ENCODE assay signal across 1 cellular context in genomic region chr3:10242182-10243065, GRCh38.
TF ChIP-seq lines count a peak whose summit lies in the region.

No MANE protein-coding gene starts in this region.

TF ChIP-seq in K562, 482 proteins besides CTCF, POLR2A, EP300 and RAD21 (continued from another document and continues in another):
- TF ChIP-seq SMARCA4 (IDR thresholded peaks at IDR 0.05) (peak; percentile 49; the same call in 1 of the 2 replicates), KDM1A (IDR thresholded peaks at IDR 0.05) (no peak), TCF3 (CRISPR knock-in tag; IDR thresholded peaks at IDR 0.05) (0 out of 2 replicates have a peak, but pooled peaks have one; percentile 30), ZBTB7A (IDR thresholded peaks at IDR 0.05; ENCODE audit: borderline replicate concordance, control insufficient read depth, low read depth, low read length) (peak; percentile 43; the same call in 1 of the 2 replicates), KLF6 (CRISPR knock-in tag; IDR thresholded peaks at IDR 0.05; ENCODE audit: borderline replicate concordance) (no peak), HNRNPK (IDR thresholded peaks at IDR 0.05; ENCODE audit: low read depth, low read length, poor library complexity, severe bottlenecking) (no peak), TAF9B (IDR thresholded peaks at IDR 0.05; ENCODE audit: partially characterized antibody) (no peak), DACH1 (IDR thresholded peaks at IDR 0.05; ENCODE audit: partially characterized antibody) (no peak), ZFP1 (CRISPR knock-in tag; IDR thresholded peaks at IDR 0.05) (no peak), L3MBTL2 (IDR thresholded peaks at IDR 0.05) (no peak), ZNF146 (CRISPR knock-in tag; IDR thresholded peaks at IDR 0.05; ENCODE audit: unreplicated experiment) (no peak), HNRNPH1 (optimal IDR thresholded peaks at IDR 0.05; ENCODE audit: low read depth, low read length) (no peak), TOE1 (IDR thresholded peaks at IDR 0.05; ENCODE audit: borderline replicate concordance) (no peak), TOE1 (CRISPR knock-in tag; IDR thresholded peaks at IDR 0.05; ENCODE audit: borderline replicate concordance, low read depth) (no peak), SRSF7 (optimal IDR thresholded peaks at IDR 0.05; ENCODE audit: low read depth, low read length) (no peak), ZNF121 (CRISPR knock-in tag; conservative IDR thresholded peaks at IDR 0.05) (no peak), ZFP36 (IDR thresholded peaks at IDR 0.05; ENCODE audit: low read depth, low read length, partially characterized antibody) (no peak), RBM22 (IDR thresholded peaks at IDR 0.05; ENCODE audit: low read depth, low read length, poor library complexity, severe bottlenecking) (no peak), SMARCA5 (IDR thresholded peaks at IDR 0.05) (no peak), PHF21A (IDR thresholded peaks at IDR 0.05; ENCODE audit: borderline replicate concordance, low read depth) (no peak), ZNF644 (tag; IDR thresholded peaks at IDR 0.05; ENCODE audit: low read depth) (no peak), PML (IDR thresholded peaks at IDR 0.05; ENCODE audit: low read length) (no peak), FUS (optimal IDR thresholded peaks at IDR 0.05; ENCODE audit: low read depth, low read length) (no peak), FOSL1 (tag; conservative IDR thresholded peaks at IDR 0.05) (no peak), ZNF318 (IDR thresholded peaks at IDR 0.05; ENCODE audit: borderline replicate concordance in 1 of 2, low read depth in 1 of 2) (no peak), HOXB6 (CRISPR knock-in tag; IDR thresholded peaks at IDR 0.05; ENCODE audit: borderline replicate concordance) (no peak), FOS (IDR thresholded peaks at IDR 0.05; ENCODE audit: extremely low read depth, insufficient read length) (no peak), MEF2D (tag; conservative IDR thresholded peaks at IDR 0.05; ENCODE audit: low read depth) (no peak; the same call in 1 of the 2 replicates), IRF2 (CRISPR knock-in tag; IDR thresholded peaks at IDR 0.05) (no peak), YY1 (IDR thresholded peaks at IDR 0.05; ENCODE audit: borderline replicate concordance in 1 of 3, control insufficient read depth in 1 of 3, extremely low read depth in 1 of 3, insufficient read depth in 3 of 3, insufficient read length in 1 of 3, insufficient replicate concordance in 2 of 3, low read depth in 1 of 3, low read length in 2 of 3) (no peak), TARDBP (IDR thresholded peaks at IDR 0.05) (no peak), ZNF311 (CRISPR knock-in tag; IDR thresholded peaks at IDR 0.05) (no peak), RBM17 (IDR thresholded peaks at IDR 0.05; ENCODE audit: borderline replicate concordance, low read depth, low read length) (no peak), POU5F1 (IDR thresholded peaks at IDR 0.05; ENCODE audit: borderline replicate concordance, low read depth, low read length, partially characterized antibody) (no peak), PBX2 (CRISPR knock-in tag; IDR thresholded peaks at IDR 0.05; ENCODE audit: low read depth) (no peak), PBX2 (tag; conservative IDR thresholded peaks at IDR 0.05; ENCODE audit: low read depth) (no peak)
- TF ChIP-seq, protein P1, sequence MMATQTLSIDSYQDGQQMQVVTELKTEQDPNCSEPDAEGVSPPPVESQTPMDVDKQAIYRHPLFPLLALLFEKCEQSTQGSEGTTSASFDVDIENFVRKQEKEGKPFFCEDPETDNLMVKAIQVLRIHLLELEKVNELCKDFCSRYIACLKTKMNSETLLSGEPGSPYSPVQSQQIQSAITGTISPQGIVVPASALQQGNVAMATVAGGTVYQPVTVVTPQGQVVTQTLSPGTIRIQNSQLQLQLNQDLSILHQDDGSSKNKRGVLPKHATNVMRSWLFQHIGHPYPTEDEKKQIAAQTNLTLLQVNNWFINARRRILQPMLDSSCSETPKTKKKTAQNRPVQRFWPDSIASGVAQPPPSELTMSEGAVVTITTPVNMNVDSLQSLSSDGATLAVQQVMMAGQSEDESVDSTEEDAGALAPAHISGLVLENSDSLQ (IDR thresholded peaks at IDR 0.05): no peak
- TF ChIP-seq, protein P2, sequence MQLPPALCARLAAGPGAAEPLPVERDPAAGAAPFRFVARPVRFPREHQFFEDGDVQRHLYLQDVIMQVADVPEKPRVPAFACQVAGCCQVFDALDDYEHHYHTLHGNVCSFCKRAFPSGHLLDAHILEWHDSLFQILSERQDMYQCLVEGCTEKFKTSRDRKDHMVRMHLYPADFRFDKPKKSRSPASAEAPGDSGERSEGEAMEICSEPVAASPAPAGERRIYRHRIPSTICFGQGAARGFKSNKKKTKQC (CRISPR knock-in tag; IDR thresholded peaks at IDR 0.05): no peak
- TF ChIP-seq, protein P3, sequence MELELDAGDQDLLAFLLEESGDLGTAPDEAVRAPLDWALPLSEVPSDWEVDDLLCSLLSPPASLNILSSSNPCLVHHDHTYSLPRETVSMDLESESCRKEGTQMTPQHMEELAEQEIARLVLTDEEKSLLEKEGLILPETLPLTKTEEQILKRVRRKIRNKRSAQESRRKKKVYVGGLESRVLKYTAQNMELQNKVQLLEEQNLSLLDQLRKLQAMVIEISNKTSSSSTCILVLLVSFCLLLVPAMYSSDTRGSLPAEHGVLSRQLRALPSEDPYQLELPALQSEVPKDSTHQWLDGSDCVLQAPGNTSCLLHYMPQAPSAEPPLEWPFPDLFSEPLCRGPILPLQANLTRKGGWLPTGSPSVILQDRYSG (tag; conservative IDR thresholded peaks at IDR 0.05; ENCODE audit: low read depth): no peak
- TF ChIP-seq, protein P4, sequence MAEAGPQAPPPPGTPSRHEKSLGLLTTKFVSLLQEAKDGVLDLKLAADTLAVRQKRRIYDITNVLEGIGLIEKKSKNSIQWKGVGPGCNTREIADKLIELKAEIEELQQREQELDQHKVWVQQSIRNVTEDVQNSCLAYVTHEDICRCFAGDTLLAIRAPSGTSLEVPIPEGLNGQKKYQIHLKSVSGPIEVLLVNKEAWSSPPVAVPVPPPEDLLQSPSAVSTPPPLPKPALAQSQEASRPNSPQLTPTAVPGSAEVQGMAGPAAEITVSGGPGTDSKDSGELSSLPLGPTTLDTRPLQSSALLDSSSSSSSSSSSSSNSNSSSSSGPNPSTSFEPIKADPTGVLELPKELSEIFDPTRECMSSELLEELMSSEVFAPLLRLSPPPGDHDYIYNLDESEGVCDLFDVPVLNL (CRISPR knock-in tag; IDR thresholded peaks at IDR 0.05; ENCODE audit: low read depth): no peak
